In genomic region chr5:76990899-76991475, GRCh38 we compare ENCODE assay signal across 15 cellular contexts. TPM values are rescaled to one million over a fixed set of nuclear protein-coding genes. Genes with fewer than 3 reads are reported as not detected.
"Had no signal": no experiment of that assay in that cellular context is flagged by ENCODE, and none has a peak within 500 bp of the region (broad histone marks: within the 10 kb centered on the region; RNA-seq: fewer than 3 reads in every experiment).

No MANE protein-coding gene starts in this region.

- H3K27me3 ChIP-seq: dorsolateral prefrontal cortex, neutrophil, right atrium auricular region, tibial artery had no signal

- H3K4me3 ChIP-seq: dorsolateral prefrontal cortex, mucosa of descending colon, right atrium auricular region, tibial artery had no signal

- H3K4me1 ChIP-seq: right atrium auricular region, tibial artery had no signal

- H3K36me3 ChIP-seq: neutrophil, right atrium auricular region, tibial artery had no signal

- H3K27ac ChIP-seq: dorsolateral prefrontal cortex, neutrophil, right atrium auricular region, tibial artery had no signal

- ATAC-seq: activated CD4-positive, alpha-beta T cell treated with anti-CD3 and anti-CD28 coated beads for 36 hours; activated CD8-positive, alpha-beta T cell treated with anti-CD3 and anti-CD28 coated beads, Interleukin-2, amount 10 ng/mL, durations not matched to agents 7 days and 5 days; esophagus mucosa; mucosa of descending colon; naive thymus-derived CD8-positive, alpha-beta T cell; stimulated activated effector memory CD8-positive, alpha-beta T cell treated with anti-CD3 and anti-CD28 coated beads, Interleukin-12 subunit alpha, Interleukin-12 subunit beta, amount 100 ng/mL, for 72 hours; T-helper 17 cell had no signal

- DNase-seq: activated CD4-positive, alpha-beta T cell treated with anti-CD3 and anti-CD28 coated beads for 36 hours; activated CD8-positive, alpha-beta memory T cell treated with anti-CD3 and anti-CD28 coated beads, Interleukin-2, amount 50 U/mL, for 48 hours; activated CD8-positive, alpha-beta T cell treated with anti-CD3 and anti-CD28 coated beads, Interleukin-2, amount 10 ng/mL, durations not matched to agents 7 days and 5 days; aorta; dorsolateral prefrontal cortex; hypothalamus; mucosa of descending colon; naive thymus-derived CD8-positive, alpha-beta T cell; posterior cingulate gyrus; T-helper 17 cell; tibial artery had no signal

RNA-seq across cellular contexts. Expression of gene CRHBP, which starts 38.1 kb away (rescaled TPM):
- polyA plus RNA-seq: naive thymus-derived CD8-positive, alpha-beta T cell had no signal
